Comparison of ENCODE assay signal across 2 cellular contexts in genomic region chr18:3584897-3585460, GRCh38.
TF ChIP-seq lines count a peak whose summit lies in the region.

No MANE protein-coding gene starts in this region.

TF ChIP-seq in WTC11, 78 proteins besides CTCF, POLR2A, EP300 and RAD21 (continues in another document):
- TF ChIP-seq PREB (CRISPR knock-in tag; IDR thresholded peaks at IDR 0.05; ENCODE audit: borderline replicate concordance) (no peak), ZNF671 (CRISPR knock-in tag; IDR thresholded peaks at IDR 0.05) (no peak), MYBL2 (CRISPR knock-in tag; IDR thresholded peaks at IDR 0.05) (0 out of 2 replicates have a peak, but pooled peaks have one; percentile 10), ATF3 (CRISPR knock-in tag; conservative IDR thresholded peaks at IDR 0.05) (no peak), NFYB (CRISPR knock-in tag; conservative IDR thresholded peaks at IDR 0.05; ENCODE audit: low read depth) (no peak), ZBTB21 (CRISPR knock-in tag; IDR thresholded peaks at IDR 0.05; ENCODE audit: borderline replicate concordance) (no peak), CDX4 (CRISPR knock-in tag; IDR thresholded peaks at IDR 0.05; ENCODE audit: borderline replicate concordance) (no peak), ZNF121 (CRISPR knock-in tag; IDR thresholded peaks at IDR 0.05) (peak; percentile 89), ETV6 (CRISPR knock-in tag; IDR thresholded peaks at IDR 0.05) (peak; percentile 79), ZNF317 (CRISPR knock-in tag; IDR thresholded peaks at IDR 0.05; ENCODE audit: borderline replicate concordance, low read depth) (no peak), ZNF263 (CRISPR knock-in tag; IDR thresholded peaks at IDR 0.05; ENCODE audit: low read depth) (no peak), CBFB (CRISPR knock-in tag; IDR thresholded peaks at IDR 0.05; ENCODE audit: low read depth) (no peak), IRF1 (CRISPR knock-in tag; IDR thresholded peaks at IDR 0.05) (no peak), ZNF138 (CRISPR knock-in tag; conservative IDR thresholded peaks at IDR 0.05) (no peak), MAX (CRISPR knock-in tag; IDR thresholded peaks at IDR 0.05) (peak; percentile 43; the same call in 1 of the 2 replicates), ZNF425 (CRISPR knock-in tag; conservative IDR thresholded peaks at IDR 0.05) (no peak), IRF2 (CRISPR knock-in tag; IDR thresholded peaks at IDR 0.05; ENCODE audit: borderline replicate concordance, low read depth) (no peak), NR1H2 (CRISPR knock-in tag; IDR thresholded peaks at IDR 0.05) (no peak), EMX1 (CRISPR knock-in tag; IDR thresholded peaks at IDR 0.05) (no peak), ATF2 (CRISPR knock-in tag; IDR thresholded peaks at IDR 0.05; ENCODE audit: borderline replicate concordance, low read depth) (no peak), ZNF232 (CRISPR knock-in tag; IDR thresholded peaks at IDR 0.05) (0 out of 2 replicates have a peak, but pooled peaks have one; percentile 35), NFE2L1 (CRISPR knock-in tag; IDR thresholded peaks at IDR 0.05) (peak; percentile 85), SMAD4 (CRISPR knock-in tag; IDR thresholded peaks at IDR 0.05) (no peak), CREM (CRISPR knock-in tag; IDR thresholded peaks at IDR 0.05) (no peak), SOX15 (CRISPR knock-in tag; IDR thresholded peaks at IDR 0.05) (no peak), RELA (CRISPR knock-in tag; IDR thresholded peaks at IDR 0.05; ENCODE audit: borderline replicate concordance) (no peak)

TF ChIP-seq in HepG2, 621 proteins besides CTCF, POLR2A, EP300 and RAD21:
- TF ChIP-seq ZXDC (CRISPR knock-in tag; IDR thresholded peaks at IDR 0.05) (no peak), ZFP37 (CRISPR knock-in tag; IDR thresholded peaks at IDR 0.05; ENCODE audit: borderline replicate concordance) (no peak), NRL (CRISPR knock-in tag; IDR thresholded peaks at IDR 0.05; ENCODE audit: borderline replicate concordance) (no peak), FOXM1 (CRISPR knock-in tag; IDR thresholded peaks at IDR 0.05) (no peak), STAT6 (CRISPR knock-in tag; IDR thresholded peaks at IDR 0.05; ENCODE audit: borderline replicate concordance) (no peak), ZNF260 (CRISPR knock-in tag; IDR thresholded peaks at IDR 0.05; ENCODE audit: borderline replicate concordance, low read depth) (no peak), UBTF (CRISPR knock-in tag; IDR thresholded peaks at IDR 0.05) (no peak), SAFB2 (CRISPR knock-in tag; IDR thresholded peaks at IDR 0.05; ENCODE audit: borderline replicate concordance, low read depth) (no peak), RXRB (CRISPR knock-in tag; IDR thresholded peaks at IDR 0.05; ENCODE audit: borderline replicate concordance) (no peak), ZNF292 (CRISPR knock-in tag; IDR thresholded peaks at IDR 0.05; ENCODE audit: borderline replicate concordance, low read depth) (no peak), SALL2 (CRISPR knock-in tag; IDR thresholded peaks at IDR 0.05) (no peak), FOXA3 (CRISPR knock-in tag; IDR thresholded peaks at IDR 0.05) (no peak), TRAFD1 (CRISPR knock-in tag; IDR thresholded peaks at IDR 0.05; ENCODE audit: borderline replicate concordance) (no peak), ZNF230 (CRISPR knock-in tag; IDR thresholded peaks at IDR 0.05) (no peak)
